In genomic region chr12:123109319-123109772, GRCh38 we compare ENCODE assay signal across 13 cellular contexts. TPM values are rescaled to one million over a fixed set of nuclear protein-coding genes. Genes with fewer than 3 reads are reported as not detected.
DNase-seq lines count a peak whose midpoint lies in the region; ATAC-seq and TF ChIP-seq lines count a peak whose summit lies in the region.
"Had no signal": no experiment of that assay in that cellular context is flagged by ENCODE, and none has a peak within 500 bp of the region (broad histone marks: within the 10 kb centered on the region; RNA-seq: fewer than 3 reads in every experiment).

No MANE protein-coding gene starts in this region.

- H3K27ac Mint-ChIP-seq in CD4-positive, alpha-beta T cell = peak overlapping the region; percentile 33

- no peaks in the 10 kb centered on the region for H3K27me3 Mint-ChIP-seq in CD4-positive, alpha-beta T cell
- H3K27me3 Mint-ChIP-seq: central memory CD8-positive, alpha-beta T cell had no signal

- no peak overlapping the region for H3K27ac ChIP-seq in CD4-positive, alpha-beta T cell (ENCODE audit: low read depth, low read length)

- H3K9me3 ChIP-seq in CD4-positive, alpha-beta T cell (ENCODE audit: control insufficient read depth, low read length) = no peaks in the 10 kb centered on the region
- H3K9me3 ChIP-seq: SK-N-SH had no signal

- TF ChIP-seq CTCF in CD4-positive, alpha-beta T cell (IDR thresholded peaks at IDR 0.05) = no peak

- H3K4me1 Mint-ChIP-seq in CD4-positive, alpha-beta T cell (ENCODE audit: low read depth) = peaks cover 62% of the 10 kb centered on the region

- no peaks in the 10 kb centered on the region for H3K27me3 ChIP-seq in CD4-positive, alpha-beta T cell (ENCODE audit: control insufficient read depth, insufficient read depth, low read length)

- no peak for DNase-seq in CD4-positive, alpha-beta T cell
- DNase-seq in anterior cingulate cortex (lab: John Stamatoyannopoulos, UW) (peak in 45 of 58 donors; percentile 14 to 88 (median 55)), left lobe of liver (ENCODE audit: low spot score) (no peak), renal cortical epithelial cell (ENCODE audit: low read depth) (peak; percentile 23), NCI-H345 (lab: John Stamatoyannopoulos, UW) (no peak), occipital lobe (lab: John Stamatoyannopoulos, UW) (no peak)
- no peak for DNase-seq in activated T-cell treated with anti-CD3 and anti-CD28 coated beads, Interleukin-2, amount 50 U/mL, for 1 hour
- DNase-seq: AML-193, DMS153, left colon, SK-N-SH had no signal

- peaks cover 25% of the 10 kb centered on the region for H3K36me3 Mint-ChIP-seq in CD4-positive, alpha-beta T cell (ENCODE audit: low read depth)

- ATAC-seq in CD4-positive, alpha-beta T cell (ENCODE audit: poor library complexity) = no peak
- ATAC-seq in left lobe of liver = peak; percentile 76
- ATAC-seq in GM18502 (IDR thresholded peaks at IDR 0.05; ENCODE audit: poor library complexity, unreplicated experiment) = no peak
- ATAC-seq: left colon had no signal

- POLR2A ChIA-PET in CD4-positive, alpha-beta T cell (lab: Charles Lee) = interaction anchor here (1.0 kb wide), 1 partner anchor 34 kb away, joined by 3 read pairs; no protein-coding TSS in a partner anchor

- CTCF ChIA-PET in CD4-positive, alpha-beta T cell (lab: Charles Lee) = interaction anchor here (1.5 kb wide), 1 partner anchor 11 kb away, joined by 3 read pairs; no protein-coding TSS in a partner anchor

- H3K4me3 Mint-ChIP-seq in CD4-positive, alpha-beta T cell = no peak overlapping the region
- H3K4me3 Mint-ChIP-seq: central memory CD8-positive, alpha-beta T cell had no signal

- H3K9me3 Mint-ChIP-seq in CD4-positive, alpha-beta T cell = no peaks in the 10 kb centered on the region
- H3K9me3 Mint-ChIP-seq: central memory CD8-positive, alpha-beta T cell had no signal

- intact Hi-C loops in CD4-positive, alpha-beta T cell (cut with DNase I, micrococcal nuclease) = no loop called here

RNA-seq across cellular contexts. Expression of gene PITPNM2, which starts 41.5 kb away (rescaled TPM):
- total RNA-seq in CD4-positive, alpha-beta T cell = 10 to 100 TPM; 37.3 to 38.3 TPM
- total RNA-seq in left lobe of liver = 19.2 TPM
- total RNA-seq in renal cortical epithelial cell = 2.4 and 16.5 TPM in 2 replicates
- 9.0 TPM for total RNA-seq in occipital lobe

Comparison
In these comparisons a context has a peak if more than half of its experiments do, and no peak if none do; other contexts are left out.
1. DNase-seq: peak in anterior cingulate cortex (45 of 58) and renal cortical epithelial cell (single experiment); none in CD4-positive, alpha-beta T cell (0 of 10), left lobe of liver (single experiment), NCI-H345 (single experiment), activated T-cell treated with anti-CD3 and anti-CD28 coated beads, Interleukin-2, amount 50 U/mL, for 1 hour (single experiment) and occipital lobe (single experiment).